In genomic region chr6:26044140-26045045, GRCh38 we compare ENCODE assay signal across 8 cellular contexts. TPM values are rescaled to one million over a fixed set of nuclear protein-coding genes. Genes with fewer than 3 reads are reported as not detected.
DNase-seq lines count a peak whose midpoint lies in the region; ATAC-seq and TF ChIP-seq lines count a peak whose summit lies in the region.

No MANE protein-coding gene starts in this region.

- H3K36me3 Mint-ChIP-seq in activated CD8-positive, alpha-beta T cell treated with anti-CD3 and anti-CD28 coated beads for 36 hours (ENCODE audit: low read depth), result peaks cover 2% of the 10 kb centered on the region

- no peak for TF ChIP-seq CTCF in 22Rv1 (IDR thresholded peaks at IDR 0.05)
- TF ChIP-seq CTCF in activated CD8-positive, alpha-beta T cell treated with anti-CD3 and anti-CD28 coated beads for 36 hours (IDR thresholded peaks at IDR 0.05), result no peak
- TF ChIP-seq CTCF in omental fat pad (IDR thresholded peaks at IDR 0.05), result no peak

- no peaks in the 10 kb centered on the region for H3K9me3 Mint-ChIP-seq in activated CD8-positive, alpha-beta T cell treated with anti-CD3 and anti-CD28 coated beads for 36 hours

- H3K4me3 Mint-ChIP-seq in activated CD8-positive, alpha-beta T cell treated with anti-CD3 and anti-CD28 coated beads for 36 hours, result peak overlapping the region; percentile 76

- no peaks in the 10 kb centered on the region for H3K27me3 Mint-ChIP-seq in activated CD8-positive, alpha-beta T cell treated with anti-CD3 and anti-CD28 coated beads for 36 hours

- H3K27ac Mint-ChIP-seq in activated CD8-positive, alpha-beta T cell treated with anti-CD3 and anti-CD28 coated beads for 36 hours, result peak overlapping the region; percentile 96

- DNase-seq in activated CD8-positive, alpha-beta T cell treated with anti-CD3 and anti-CD28 coated beads for 36 hours, result peak; percentile 63
- DNase-seq in omental fat pad (ENCODE audit: low spot score), result no peak
- no peak for DNase-seq in glomerular visceral epithelial cell (ENCODE audit: extremely low spot score)

- CTCF ChIA-PET in activated CD8-positive, alpha-beta T cell treated with anti-CD3 and anti-CD28 coated beads for 36 hours (lab: Charles Lee), result interaction anchor here (1.1 to 4.2 kb wide), 8 partner anchors 9 to 53 kb away, joined by 4 to 48 read pairs (median 9); a partner anchor contains a TSS

- POLR2A ChIA-PET in activated CD8-positive, alpha-beta T cell treated with anti-CD3 and anti-CD28 coated beads for 36 hours (lab: Charles Lee), result interaction anchor here (0.6 to 26.1 kb wide), 33 partner anchors 11 to 1849 kb away, joined by 3 to 1376 read pairs (median 4); a partner anchor contains a TSS

- peak overlapping the region; percentile 96 for H3K27ac ChIP-seq in 22Rv1

- intact Hi-C loops in activated CD8-positive, alpha-beta T cell treated with anti-CD3 and anti-CD28 coated beads for 36 hours (cut with micrococcal nuclease), result loop anchor here (1.0 kb wide), 1 partner anchor 11 kb away; no protein-coding TSS in a partner anchor

- peaks cover 10% of the 10 kb centered on the region for H3K4me1 Mint-ChIP-seq in activated CD8-positive, alpha-beta T cell treated with anti-CD3 and anti-CD28 coated beads for 36 hours (ENCODE audit: low read depth)

- ATAC-seq in GM19043 (IDR thresholded peaks at IDR 0.05; ENCODE audit: low read depth, unreplicated experiment) (peak; percentile 16), HG03439 (IDR thresholded peaks at IDR 0.05; ENCODE audit: unreplicated experiment) (peak; percentile 34), esophagus mucosa (peak; percentile 24), omental fat pad (ENCODE audit: low FRiP score) (peak; percentile 33), HG02852 (IDR thresholded peaks at IDR 0.05; ENCODE audit: unreplicated experiment) (no peak)
- ATAC-seq in activated CD8-positive, alpha-beta T cell treated with anti-CD3 and anti-CD28 coated beads for 36 hours, result peak; percentile 7

RNA-seq across cellular contexts. Expression of gene HFE, which starts 42.8 kb away (rescaled TPM):
- under 1 TPM; 0.25 to 0.56 TPM for total RNA-seq in activated CD8-positive, alpha-beta T cell treated with anti-CD3 and anti-CD28 coated beads for 36 hours
- total RNA-seq in esophagus mucosa (4.7 TPM), omental fat pad (10 to 100 TPM in 1 of 4 donors, 1 to 10 TPM in 3; 5.3 to 10.7 (median 8.8) TPM)
